ENCODE assay signal across 1 cellular context in the genomic region with DNA sequence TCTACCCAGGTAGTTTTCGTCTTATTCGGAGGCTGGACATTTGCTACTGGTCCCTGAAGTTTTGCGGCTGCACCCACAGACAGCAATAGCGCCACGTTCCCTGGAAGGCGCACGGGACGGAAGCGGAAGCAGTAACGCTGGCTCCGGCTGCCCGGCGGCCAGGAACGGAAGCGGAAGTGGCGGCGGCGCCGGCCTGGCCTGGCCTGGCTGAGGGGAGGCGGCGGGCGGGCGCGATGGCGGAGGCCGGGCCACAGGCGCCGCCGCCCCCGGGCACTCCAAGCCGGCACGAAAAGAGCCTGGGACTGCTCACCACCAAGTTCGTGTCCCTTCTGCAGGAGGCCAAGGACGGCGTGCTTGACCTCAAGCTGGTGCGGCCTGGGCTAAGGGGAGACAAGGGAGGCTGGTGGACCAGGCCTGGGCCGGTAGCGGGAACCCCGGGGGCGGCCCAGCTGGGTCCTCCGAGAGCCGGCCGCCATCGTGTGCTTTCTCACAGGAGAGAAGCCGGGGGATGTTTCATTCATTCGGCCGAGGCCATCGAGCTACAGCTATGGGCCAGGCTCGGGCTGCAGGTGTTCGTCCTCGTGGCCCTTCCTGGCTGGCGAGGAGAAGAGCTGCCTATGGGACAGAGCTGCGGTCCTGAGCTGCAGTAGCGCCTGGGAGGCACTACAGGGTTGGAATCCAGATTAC.
TF ChIP-seq lines count a peak whose summit lies in the region.

A gene with protein sequence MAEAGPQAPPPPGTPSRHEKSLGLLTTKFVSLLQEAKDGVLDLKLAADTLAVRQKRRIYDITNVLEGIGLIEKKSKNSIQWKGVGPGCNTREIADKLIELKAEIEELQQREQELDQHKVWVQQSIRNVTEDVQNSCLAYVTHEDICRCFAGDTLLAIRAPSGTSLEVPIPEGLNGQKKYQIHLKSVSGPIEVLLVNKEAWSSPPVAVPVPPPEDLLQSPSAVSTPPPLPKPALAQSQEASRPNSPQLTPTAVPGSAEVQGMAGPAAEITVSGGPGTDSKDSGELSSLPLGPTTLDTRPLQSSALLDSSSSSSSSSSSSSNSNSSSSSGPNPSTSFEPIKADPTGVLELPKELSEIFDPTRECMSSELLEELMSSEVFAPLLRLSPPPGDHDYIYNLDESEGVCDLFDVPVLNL (plus strand): TSS at position 161 of the 687 bp plus-strand sequence. CDS start 73 bp downstream, at position 234.

TF ChIP-seq in K562, 482 proteins besides CTCF, POLR2A, EP300 and RAD21 (continued from another document and continues in another):
- no peak for TF ChIP-seq SLC30A9 (CRISPR knock-in tag; IDR thresholded peaks at IDR 0.05)
- TF ChIP-seq, protein P1, sequence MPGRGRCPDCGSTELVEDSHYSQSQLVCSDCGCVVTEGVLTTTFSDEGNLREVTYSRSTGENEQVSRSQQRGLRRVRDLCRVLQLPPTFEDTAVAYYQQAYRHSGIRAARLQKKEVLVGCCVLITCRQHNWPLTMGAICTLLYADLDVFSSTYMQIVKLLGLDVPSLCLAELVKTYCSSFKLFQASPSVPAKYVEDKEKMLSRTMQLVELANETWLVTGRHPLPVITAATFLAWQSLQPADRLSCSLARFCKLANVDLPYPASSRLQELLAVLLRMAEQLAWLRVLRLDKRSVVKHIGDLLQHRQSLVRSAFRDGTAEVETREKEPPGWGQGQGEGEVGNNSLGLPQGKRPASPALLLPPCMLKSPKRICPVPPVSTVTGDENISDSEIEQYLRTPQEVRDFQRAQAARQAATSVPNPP (IDR thresholded peaks at IDR 0.05; ENCODE audit: borderline replicate concordance, insufficient read depth, insufficient read length), result no peak
- TF ChIP-seq PCBP1 (IDR thresholded peaks at IDR 0.05; ENCODE audit: low read depth, low read length, poor library complexity, severe bottlenecking), result no peak
- no peak for TF ChIP-seq SRSF9 (IDR thresholded peaks at IDR 0.05; ENCODE audit: borderline replicate concordance, low read depth, low read length)
- TF ChIP-seq, protein P2, sequence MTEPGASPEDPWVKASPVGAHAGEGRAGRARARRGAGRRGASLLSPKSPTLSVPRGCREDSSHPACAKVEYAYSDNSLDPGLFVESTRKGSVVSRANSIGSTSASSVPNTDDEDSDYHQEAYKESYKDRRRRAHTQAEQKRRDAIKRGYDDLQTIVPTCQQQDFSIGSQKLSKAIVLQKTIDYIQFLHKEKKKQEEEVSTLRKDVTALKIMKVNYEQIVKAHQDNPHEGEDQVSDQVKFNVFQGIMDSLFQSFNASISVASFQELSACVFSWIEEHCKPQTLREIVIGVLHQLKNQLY (CRISPR knock-in tag; conservative IDR thresholded peaks at IDR 0.05), result no peak
- no peak for TF ChIP-seq ETS2 (tag; IDR thresholded peaks at IDR 0.05; ENCODE audit: borderline replicate concordance, poor library complexity, severe bottlenecking)
- no peak for TF ChIP-seq ZNF134 (CRISPR knock-in tag; conservative IDR thresholded peaks at IDR 0.05)
- TF ChIP-seq ZNF584 (CRISPR knock-in tag; IDR thresholded peaks at IDR 0.05; ENCODE audit: low read depth), result no peak
- TF ChIP-seq NFXL1 (CRISPR knock-in tag; IDR thresholded peaks at IDR 0.05), result no peak
- TF ChIP-seq HEY1 (CRISPR knock-in tag; IDR thresholded peaks at IDR 0.05; ENCODE audit: borderline replicate concordance), result no peak
- no peak for TF ChIP-seq BCOR (IDR thresholded peaks at IDR 0.05)
- TF ChIP-seq ZNF239 (CRISPR knock-in tag; IDR thresholded peaks at IDR 0.05), result no peak
- TF ChIP-seq, protein P3, sequence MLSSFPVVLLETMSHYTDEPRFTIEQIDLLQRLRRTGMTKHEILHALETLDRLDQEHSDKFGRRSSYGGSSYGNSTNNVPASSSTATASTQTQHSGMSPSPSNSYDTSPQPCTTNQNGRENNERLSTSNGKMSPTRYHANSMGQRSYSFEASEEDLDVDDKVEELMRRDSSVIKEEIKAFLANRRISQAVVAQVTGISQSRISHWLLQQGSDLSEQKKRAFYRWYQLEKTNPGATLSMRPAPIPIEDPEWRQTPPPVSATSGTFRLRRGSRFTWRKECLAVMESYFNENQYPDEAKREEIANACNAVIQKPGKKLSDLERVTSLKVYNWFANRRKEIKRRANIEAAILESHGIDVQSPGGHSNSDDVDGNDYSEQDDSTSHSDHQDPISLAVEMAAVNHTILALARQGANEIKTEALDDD (IDR thresholded peaks at IDR 0.05), result no peak
- TF ChIP-seq, protein P4, sequence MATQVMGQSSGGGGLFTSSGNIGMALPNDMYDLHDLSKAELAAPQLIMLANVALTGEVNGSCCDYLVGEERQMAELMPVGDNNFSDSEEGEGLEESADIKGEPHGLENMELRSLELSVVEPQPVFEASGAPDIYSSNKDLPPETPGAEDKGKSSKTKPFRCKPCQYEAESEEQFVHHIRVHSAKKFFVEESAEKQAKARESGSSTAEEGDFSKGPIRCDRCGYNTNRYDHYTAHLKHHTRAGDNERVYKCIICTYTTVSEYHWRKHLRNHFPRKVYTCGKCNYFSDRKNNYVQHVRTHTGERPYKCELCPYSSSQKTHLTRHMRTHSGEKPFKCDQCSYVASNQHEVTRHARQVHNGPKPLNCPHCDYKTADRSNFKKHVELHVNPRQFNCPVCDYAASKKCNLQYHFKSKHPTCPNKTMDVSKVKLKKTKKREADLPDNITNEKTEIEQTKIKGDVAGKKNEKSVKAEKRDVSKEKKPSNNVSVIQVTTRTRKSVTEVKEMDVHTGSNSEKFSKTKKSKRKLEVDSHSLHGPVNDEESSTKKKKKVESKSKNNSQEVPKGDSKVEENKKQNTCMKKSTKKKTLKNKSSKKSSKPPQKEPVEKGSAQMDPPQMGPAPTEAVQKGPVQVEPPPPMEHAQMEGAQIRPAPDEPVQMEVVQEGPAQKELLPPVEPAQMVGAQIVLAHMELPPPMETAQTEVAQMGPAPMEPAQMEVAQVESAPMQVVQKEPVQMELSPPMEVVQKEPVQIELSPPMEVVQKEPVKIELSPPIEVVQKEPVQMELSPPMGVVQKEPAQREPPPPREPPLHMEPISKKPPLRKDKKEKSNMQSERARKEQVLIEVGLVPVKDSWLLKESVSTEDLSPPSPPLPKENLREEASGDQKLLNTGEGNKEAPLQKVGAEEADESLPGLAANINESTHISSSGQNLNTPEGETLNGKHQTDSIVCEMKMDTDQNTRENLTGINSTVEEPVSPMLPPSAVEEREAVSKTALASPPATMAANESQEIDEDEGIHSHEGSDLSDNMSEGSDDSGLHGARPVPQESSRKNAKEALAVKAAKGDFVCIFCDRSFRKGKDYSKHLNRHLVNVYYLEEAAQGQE (CRISPR knock-in tag; IDR thresholded peaks at IDR 0.05; ENCODE audit: low read depth), result no peak; the same call in 1 of the 2 replicates
- TF ChIP-seq ZNF79 (CRISPR knock-in tag; IDR thresholded peaks at IDR 0.05; ENCODE audit: low read depth), result no peak
- 0 out of 2 replicates have a peak, but pooled peaks have one; percentile 50 for TF ChIP-seq ZNF583 (CRISPR knock-in tag; IDR thresholded peaks at IDR 0.05)
- TF ChIP-seq SMARCA5 (IDR thresholded peaks at IDR 0.05), result no peak
- TF ChIP-seq NR1H2 (CRISPR knock-in tag; IDR thresholded peaks at IDR 0.05), result no peak
- no peak for TF ChIP-seq WHSC1 (IDR thresholded peaks at IDR 0.05; ENCODE audit: low read length)
- no peak for TF ChIP-seq ZNF778 (CRISPR knock-in tag; IDR thresholded peaks at IDR 0.05)
- no peak for TF ChIP-seq GATA2 (CRISPR knock-in tag; IDR thresholded peaks at IDR 0.05)
- TF ChIP-seq, protein P5, sequence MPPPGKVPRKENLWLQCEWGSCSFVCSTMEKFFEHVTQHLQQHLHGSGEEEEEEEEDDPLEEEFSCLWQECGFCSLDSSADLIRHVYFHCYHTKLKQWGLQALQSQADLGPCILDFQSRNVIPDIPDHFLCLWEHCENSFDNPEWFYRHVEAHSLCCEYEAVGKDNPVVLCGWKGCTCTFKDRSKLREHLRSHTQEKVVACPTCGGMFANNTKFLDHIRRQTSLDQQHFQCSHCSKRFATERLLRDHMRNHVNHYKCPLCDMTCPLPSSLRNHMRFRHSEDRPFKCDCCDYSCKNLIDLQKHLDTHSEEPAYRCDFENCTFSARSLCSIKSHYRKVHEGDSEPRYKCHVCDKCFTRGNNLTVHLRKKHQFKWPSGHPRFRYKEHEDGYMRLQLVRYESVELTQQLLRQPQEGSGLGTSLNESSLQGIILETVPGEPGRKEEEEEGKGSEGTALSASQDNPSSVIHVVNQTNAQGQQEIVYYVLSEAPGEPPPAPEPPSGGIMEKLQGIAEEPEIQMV (tag; conservative IDR thresholded peaks at IDR 0.05; ENCODE audit: low read depth), result no peak
- TF ChIP-seq RBM14 (IDR thresholded peaks at IDR 0.05; ENCODE audit: borderline replicate concordance, insufficient read depth, low read depth, low read length), result no peak
- no peak for TF ChIP-seq ZSCAN32 (CRISPR knock-in tag; IDR thresholded peaks at IDR 0.05)
- no peak for TF ChIP-seq NCOA4 (IDR thresholded peaks at IDR 0.05; ENCODE audit: partially characterized antibody)
- TF ChIP-seq, protein P6, sequence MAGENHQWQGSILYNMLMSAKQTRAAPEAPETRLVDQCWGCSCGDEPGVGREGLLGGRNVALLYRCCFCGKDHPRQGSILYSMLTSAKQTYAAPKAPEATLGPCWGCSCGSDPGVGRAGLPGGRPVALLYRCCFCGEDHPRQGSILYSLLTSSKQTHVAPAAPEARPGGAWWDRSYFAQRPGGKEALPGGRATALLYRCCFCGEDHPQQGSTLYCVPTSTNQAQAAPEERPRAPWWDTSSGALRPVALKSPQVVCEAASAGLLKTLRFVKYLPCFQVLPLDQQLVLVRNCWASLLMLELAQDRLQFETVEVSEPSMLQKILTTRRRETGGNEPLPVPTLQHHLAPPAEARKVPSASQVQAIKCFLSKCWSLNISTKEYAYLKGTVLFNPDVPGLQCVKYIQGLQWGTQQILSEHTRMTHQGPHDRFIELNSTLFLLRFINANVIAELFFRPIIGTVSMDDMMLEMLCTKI (IDR thresholded peaks at IDR 0.05; ENCODE audit: partially characterized antibody), result no peak
- no peak for TF ChIP-seq ZNF174 (CRISPR knock-in tag; IDR thresholded peaks at IDR 0.05)
- TF ChIP-seq, protein P7, sequence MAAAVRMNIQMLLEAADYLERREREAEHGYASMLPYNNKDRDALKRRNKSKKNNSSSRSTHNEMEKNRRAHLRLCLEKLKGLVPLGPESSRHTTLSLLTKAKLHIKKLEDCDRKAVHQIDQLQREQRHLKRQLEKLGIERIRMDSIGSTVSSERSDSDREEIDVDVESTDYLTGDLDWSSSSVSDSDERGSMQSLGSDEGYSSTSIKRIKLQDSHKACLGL (CRISPR knock-in tag; IDR thresholded peaks at IDR 0.05; ENCODE audit: borderline replicate concordance, poor library complexity, severe bottlenecking), result no peak
- TF ChIP-seq, protein P8, sequence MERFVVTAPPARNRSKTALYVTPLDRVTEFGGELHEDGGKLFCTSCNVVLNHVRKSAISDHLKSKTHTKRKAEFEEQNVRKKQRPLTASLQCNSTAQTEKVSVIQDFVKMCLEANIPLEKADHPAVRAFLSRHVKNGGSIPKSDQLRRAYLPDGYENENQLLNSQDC (CRISPR knock-in tag; IDR thresholded peaks at IDR 0.05), result no peak
- TF ChIP-seq, protein P9, sequence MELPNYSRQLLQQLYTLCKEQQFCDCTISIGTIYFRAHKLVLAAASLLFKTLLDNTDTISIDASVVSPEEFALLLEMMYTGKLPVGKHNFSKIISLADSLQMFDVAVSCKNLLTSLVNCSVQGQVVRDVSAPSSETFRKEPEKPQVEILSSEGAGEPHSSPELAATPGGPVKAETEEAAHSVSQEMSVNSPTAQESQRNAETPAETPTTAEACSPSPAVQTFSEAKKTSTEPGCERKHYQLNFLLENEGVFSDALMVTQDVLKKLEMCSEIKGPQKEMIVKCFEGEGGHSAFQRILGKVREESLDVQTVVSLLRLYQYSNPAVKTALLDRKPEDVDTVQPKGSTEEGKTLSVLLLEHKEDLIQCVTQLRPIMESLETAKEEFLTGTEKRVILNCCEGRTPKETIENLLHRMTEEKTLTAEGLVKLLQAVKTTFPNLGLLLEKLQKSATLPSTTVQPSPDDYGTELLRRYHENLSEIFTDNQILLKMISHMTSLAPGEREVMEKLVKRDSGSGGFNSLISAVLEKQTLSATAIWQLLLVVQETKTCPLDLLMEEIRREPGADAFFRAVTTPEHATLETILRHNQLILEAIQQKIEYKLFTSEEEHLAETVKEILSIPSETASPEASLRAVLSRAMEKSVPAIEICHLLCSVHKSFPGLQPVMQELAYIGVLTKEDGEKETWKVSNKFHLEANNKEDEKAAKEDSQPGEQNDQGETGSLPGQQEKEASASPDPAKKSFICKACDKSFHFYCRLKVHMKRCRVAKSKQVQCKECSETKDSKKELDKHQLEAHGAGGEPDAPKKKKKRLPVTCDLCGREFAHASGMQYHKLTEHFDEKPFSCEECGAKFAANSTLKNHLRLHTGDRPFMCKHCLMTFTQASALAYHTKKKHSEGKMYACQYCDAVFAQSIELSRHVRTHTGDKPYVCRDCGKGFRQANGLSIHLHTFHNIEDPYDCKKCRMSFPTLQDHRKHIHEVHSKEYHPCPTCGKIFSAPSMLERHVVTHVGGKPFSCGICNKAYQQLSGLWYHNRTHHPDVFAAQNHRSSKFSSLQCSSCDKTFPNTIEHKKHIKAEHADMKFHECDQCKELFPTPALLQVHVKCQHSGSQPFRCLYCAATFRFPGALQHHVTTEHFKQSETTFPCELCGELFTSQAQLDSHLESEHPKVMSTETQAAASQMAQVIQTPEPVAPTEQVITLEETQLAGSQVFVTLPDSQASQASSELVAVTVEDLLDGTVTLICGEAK (IDR thresholded peaks at IDR 0.05), result peak; percentile 96
- TF ChIP-seq, protein P9 (CRISPR knock-in tag; IDR thresholded peaks at IDR 0.05), result no peak
